ENCODE assay signal across 15 cellular contexts in genomic region chr18:54924948-54925347, GRCh38. TPM values are rescaled to one million over a fixed set of nuclear protein-coding genes. Genes with fewer than 3 reads are reported as not detected.
"Had no signal": no experiment of that assay in that cellular context is flagged by ENCODE, and none has a peak within 500 bp of the region (broad histone marks: within the 10 kb centered on the region; RNA-seq: fewer than 3 reads in every experiment).

No MANE protein-coding gene starts in this region.

- H3K27me3 Mint-ChIP-seq: activated naive CD4-positive, alpha-beta T cell treated with anti-CD3 and anti-CD28 coated beads, Interleukin-2, amount 10 ng/mL, durations not matched to agents 7 days and 5 days; stimulated activated memory B cell treated with anti-CD40 and anti-IgM and Interleukin-4, amounts not matched to agents 10 μg/mL and 1 μg/mL and 100 μg/mL, for 72 hours had no signal

- H3K4me3 ChIP-seq: ascending aorta had no signal

- ATAC-seq: left lobe of liver; natural killer cell; stimulated activated memory B cell treated with anti-CD40 and anti-IgM and Interleukin-4, amounts not matched to agents 10 μg/mL and 1 μg/mL and 100 μg/mL, for 72 hours had no signal

- H3K27me3 ChIP-seq: ascending aorta had no signal

- H3K4me3 Mint-ChIP-seq: activated naive CD4-positive, alpha-beta T cell treated with anti-CD3 and anti-CD28 coated beads, Interleukin-2, amount 10 ng/mL, durations not matched to agents 7 days and 5 days; natural killer cell; stimulated activated memory B cell treated with anti-CD40 and anti-IgM and Interleukin-4, amounts not matched to agents 10 μg/mL and 1 μg/mL and 100 μg/mL, for 72 hours had no signal

- H3K4me1 ChIP-seq: ascending aorta had no signal

- H3K9me3 Mint-ChIP-seq: activated naive CD4-positive, alpha-beta T cell treated with anti-CD3 and anti-CD28 coated beads, Interleukin-2, amount 10 ng/mL, durations not matched to agents 7 days and 5 days; activated T-helper 2 cell treated with anti-CD3 and anti-CD28 coated beads, Interferon-gamma antibody, Interleukin-2, Interleukin-4, amounts not matched to agents 10 μg/mL and 5 μg/mL and 100 μg/mL, durations not matched to agents 14 hours and 24 hours and 36 hours; natural killer cell had no signal

- H3K9me3 ChIP-seq: ascending aorta had no signal

- H3K27ac ChIP-seq: ascending aorta had no signal

- H3K4me1 Mint-ChIP-seq: activated naive CD4-positive, alpha-beta T cell treated with anti-CD3 and anti-CD28 coated beads, Interleukin-2, amount 10 ng/mL, durations not matched to agents 7 days and 5 days; stimulated activated memory B cell treated with anti-CD40 and anti-IgM and Interleukin-4, amounts not matched to agents 10 μg/mL and 1 μg/mL and 100 μg/mL, for 72 hours had no signal

- DNase-seq: activated CD4-positive, alpha-beta T cell treated with anti-CD3 and anti-CD28 coated beads, Interleukin-2, amount 50 U/mL, for 4 hours; activated CD4-positive, CD25-positive, alpha-beta regulatory T cell; activated naive CD4-positive, alpha-beta T cell treated with anti-CD3 and anti-CD28 coated beads, Interleukin-2, amount 10 ng/mL, durations not matched to agents 7 days and 5 days; activated T-cell treated with anti-CD3 and anti-CD28 coated beads for 4 hours; effector CD4-positive, alpha-beta T cell; islet precursor cell; natural killer cell; posterior cingulate gyrus; retina; stimulated activated CD4-positive, alpha-beta T cell treated with anti-CD3 and anti-CD28 coated beads, Interleukin-2, amount 100 ng/mL, for 48 hours had no signal

- H3K36me3 Mint-ChIP-seq: activated naive CD4-positive, alpha-beta T cell treated with anti-CD3 and anti-CD28 coated beads, Interleukin-2, amount 10 ng/mL, durations not matched to agents 7 days and 5 days; natural killer cell; stimulated activated memory B cell treated with anti-CD40 and anti-IgM and Interleukin-4, amounts not matched to agents 10 μg/mL and 1 μg/mL and 100 μg/mL, for 72 hours had no signal

- H3K27ac Mint-ChIP-seq: activated naive CD4-positive, alpha-beta T cell treated with anti-CD3 and anti-CD28 coated beads, Interleukin-2, amount 10 ng/mL, durations not matched to agents 7 days and 5 days; activated T-helper 2 cell treated with anti-CD3 and anti-CD28 coated beads, Interferon-gamma antibody, Interleukin-2, Interleukin-4, amounts not matched to agents 10 μg/mL and 5 μg/mL and 100 μg/mL, durations not matched to agents 14 hours and 24 hours and 36 hours; natural killer cell; stimulated activated memory B cell treated with anti-CD40 and anti-IgM and Interleukin-4, amounts not matched to agents 10 μg/mL and 1 μg/mL and 100 μg/mL, for 72 hours had no signal

- H3K36me3 ChIP-seq: ascending aorta had no signal

RNA-seq across cellular contexts. Expression of gene CCDC68, which starts 34.3 kb away (rescaled TPM):
- total RNA-seq: activated T-helper 2 cell treated with anti-CD3 and anti-CD28 coated beads, Interferon-gamma antibody, Interleukin-2, Interleukin-4, amounts not matched to agents 10 μg/mL and 5 μg/mL and 100 μg/mL, durations not matched to agents 14 hours and 24 hours and 36 hours; natural killer cell; T-helper 2 cell treated with Interferon-gamma antibody and Interleukin-4, amounts not matched to agents 100 ng/mL and 5 ng/mL, for 36 hours had no signal
